In genomic region chr1:44603718-44604117, GRCh38 we compare ENCODE assay signal across 16 cellular contexts.
A peak's percentile ranks its signal among the peaks of the same experiment; 100 is the strongest.
DNase-seq lines count a peak whose midpoint lies in the region; ATAC-seq and TF ChIP-seq lines count a peak whose summit lies in the region.
"Had no signal": no experiment of that assay in that cellular context is flagged by ENCODE, and none has a peak within 500 bp of the region (broad histone marks: within the 10 kb centered on the region; RNA-seq: fewer than 3 reads in every experiment).

No MANE protein-coding gene starts in this region.

- H3K4me1 ChIP-seq in A673 (ENCODE audit: insufficient read depth, low read length, poor library complexity, severe bottlenecking) (peaks cover 16% of the 10 kb centered on the region), colonic mucosa (peaks cover 3% of the 10 kb centered on the region), mesendoderm (ENCODE audit: control insufficient read depth, low read depth, low read length) (no peaks in the 10 kb centered on the region)
- H3K4me1 ChIP-seq: lower lobe of right lung, right lobe of liver, vagina had no signal

- no peak overlapping the region for H3K9ac ChIP-seq in colonic mucosa (ENCODE audit: low read depth in 2 of 2, low read length in 2 of 2)
- H3K9ac ChIP-seq in mesendoderm (ENCODE audit: low read length): no peak overlapping the region

- no peak overlapping the region for H3K18ac ChIP-seq in mesendoderm (ENCODE audit: low read length)

- no peaks in the 10 kb centered on the region for H3K36me3 ChIP-seq in A673 (ENCODE audit: insufficient read depth, low read length, poor library complexity, severe bottlenecking)
- H3K36me3 ChIP-seq in colonic mucosa: no peaks in the 10 kb centered on the region
- H3K36me3 ChIP-seq in H7 (replicated peaks; ENCODE audit: control insufficient read depth, insufficient read depth, low read length): no peaks in the 10 kb centered on the region
- H3K36me3 ChIP-seq in mesendoderm (ENCODE audit: control insufficient read depth, insufficient read depth, low read length): no peaks in the 10 kb centered on the region
- H3K36me3 ChIP-seq: lower lobe of right lung, right lobe of liver, vagina had no signal

- H3K79me2 ChIP-seq in mesendoderm (ENCODE audit: control insufficient read depth, insufficient read depth, low read length): no peaks in the 10 kb centered on the region

- H2BK120ac ChIP-seq in mesendoderm (ENCODE audit: low read depth, low read length): no peak overlapping the region

- no CpG with 5 or more reads among the region's 4 CpGs for WGBS in mesendoderm (ENCODE audit: extremely low coverage, insufficient coverage, low lambda C conversion rate)

- CTCF ChIA-PET in A673 (lab: Charles Lee): no interaction called here

- no peaks in the 10 kb centered on the region for H3K9me3 ChIP-seq in A673 (ENCODE audit: low read depth, low read length, poor library complexity, severe bottlenecking)
- no peaks in the 10 kb centered on the region for H3K9me3 ChIP-seq in colonic mucosa
- H3K9me3 ChIP-seq: lower lobe of right lung, right lobe of liver, vagina had no signal

- no TSS peak for BruUV-seq in A673 (replicated peaks; lab: Mats Ljungman, UMichigan)

- H3K79me1 ChIP-seq in mesendoderm (ENCODE audit: low read length): no peaks in the 10 kb centered on the region

- no peak for ATAC-seq in HG03159 (IDR thresholded peaks at IDR 0.05; ENCODE audit: unreplicated experiment)
- ATAC-seq: Panc1; right lobe of liver; stimulated activated memory B cell treated with anti-CD40 and anti-IgM and Interleukin-4, amounts not matched to agents 10 μg/mL and 1 μg/mL and 100 μg/mL, for 72 hours had no signal

- TF ChIP-seq CTCF in A673 (conservative IDR thresholded peaks at IDR 0.05; ENCODE audit: low read depth, low read length): no peak
- no peak for TF ChIP-seq CTCF in colonic mucosa (IDR thresholded peaks at IDR 0.05)

- no peak overlapping the region for H3K56ac ChIP-seq in mesendoderm (ENCODE audit: low read length)

- POLR2A ChIA-PET in A673 (lab: Charles Lee; ENCODE audit: low non-redundant PET): no interaction called here

- intact Hi-C loops in A673 (cut with micrococcal nuclease; ENCODE audit: unreplicated experiment) (no loop called here), colonic mucosa (cut with DNase I) (no loop called here)

- H3K4me3 ChIP-seq in A673 (ENCODE audit: low read depth, low read length, poor library complexity, severe bottlenecking): no peak overlapping the region
- H3K4me3 ChIP-seq in colonic mucosa: no peak overlapping the region
- no peak overlapping the region for H3K4me3 ChIP-seq in H7 (ENCODE audit: insufficient read depth, low read depth, low read length)
- no peak overlapping the region for H3K4me3 ChIP-seq in mesendoderm (ENCODE audit: low read length)
- H3K4me3 ChIP-seq: lower lobe of right lung, right lobe of liver, vagina had no signal

- no peak overlapping the region for H3K23ac ChIP-seq in mesendoderm (ENCODE audit: low read length)

- DNase-seq in A673 (ENCODE audit: low spot score) (peak; percentile 40), NCI-H1105 treated with DMSO at 0.1 percent for 48 hours (lab: John Stamatoyannopoulos, UW) (peak; percentile 97), NCI-H345 treated with DMSO at 0.1 percent for 48 hours (lab: John Stamatoyannopoulos, UW; ENCODE audit: unreplicated experiment) (peak; percentile 84), colonic mucosa (peak; percentile 37), H7 (no peak), mesendoderm (no peak)
- DNase-seq in stimulated activated CD4-positive, alpha-beta T cell treated with anti-CD3 and anti-CD28 coated beads, Interleukin-4, amount 100 ng/mL, for 4 hours: no peak
- DNase-seq: activated T-cell treated with anti-CD3 and anti-CD28 coated beads for 4 hours, caudate nucleus, lower lobe of right lung, NCI-H446 treated with DMSO at 0.1 percent for 48 hours had no signal

- H2BK5ac ChIP-seq in mesendoderm (ENCODE audit: low read length): no peak overlapping the region

- no peak overlapping the region for H3K4ac ChIP-seq in mesendoderm (ENCODE audit: low read depth, low read length)

- no peak overlapping the region for H4K8ac ChIP-seq in mesendoderm (ENCODE audit: low read depth, low read length)

- H2AK5ac ChIP-seq in mesendoderm (ENCODE audit: low read length): no peak overlapping the region

- H3K27me3 ChIP-seq in A673 (replicated peaks; ENCODE audit: insufficient read depth, low read depth, low read length, poor library complexity) (peaks cover 27% of the 10 kb centered on the region), colonic mucosa (no peaks in the 10 kb centered on the region), H7 (ENCODE audit: control insufficient read depth, insufficient read depth, low read length) (no peaks in the 10 kb centered on the region), mesendoderm (ENCODE audit: insufficient read depth, low read length, poor library complexity) (no peaks in the 10 kb centered on the region)
- H3K27me3 ChIP-seq: right lobe of liver, vagina had no signal

- no peak overlapping the region for H3K27ac ChIP-seq in A673 (ENCODE audit: low read depth, low read length, poor library complexity, severe bottlenecking)
- no peak overlapping the region for H3K27ac ChIP-seq in colonic mucosa
- H3K27ac ChIP-seq in mesendoderm (ENCODE audit: low read depth, low read length): no peak overlapping the region
- H3K27ac ChIP-seq: lower lobe of right lung, right lobe of liver, vagina had no signal

- H3K4me2 ChIP-seq in mesendoderm (ENCODE audit: low read length): no peak overlapping the region

- no peak overlapping the region for H4K5ac ChIP-seq in mesendoderm (ENCODE audit: low read length)

- H2BK15ac ChIP-seq in mesendoderm (replicated peaks; ENCODE audit: low read depth): no peak overlapping the region

Comparison
In these comparisons a context has a peak if more than half of its experiments do, and no peak if none do; other contexts are left out.
1. DNase-seq: peak in A673 (single experiment), NCI-H1105 treated with DMSO at 0.1 percent for 48 hours (single experiment), NCI-H345 treated with DMSO at 0.1 percent for 48 hours (single experiment) and colonic mucosa (single experiment); none in stimulated activated CD4-positive, alpha-beta T cell treated with anti-CD3 and anti-CD28 coated beads, Interleukin-4, amount 100 ng/mL, for 4 hours (0 of 2), H7 (single experiment) and mesendoderm (single experiment).